In the genomic region with DNA sequence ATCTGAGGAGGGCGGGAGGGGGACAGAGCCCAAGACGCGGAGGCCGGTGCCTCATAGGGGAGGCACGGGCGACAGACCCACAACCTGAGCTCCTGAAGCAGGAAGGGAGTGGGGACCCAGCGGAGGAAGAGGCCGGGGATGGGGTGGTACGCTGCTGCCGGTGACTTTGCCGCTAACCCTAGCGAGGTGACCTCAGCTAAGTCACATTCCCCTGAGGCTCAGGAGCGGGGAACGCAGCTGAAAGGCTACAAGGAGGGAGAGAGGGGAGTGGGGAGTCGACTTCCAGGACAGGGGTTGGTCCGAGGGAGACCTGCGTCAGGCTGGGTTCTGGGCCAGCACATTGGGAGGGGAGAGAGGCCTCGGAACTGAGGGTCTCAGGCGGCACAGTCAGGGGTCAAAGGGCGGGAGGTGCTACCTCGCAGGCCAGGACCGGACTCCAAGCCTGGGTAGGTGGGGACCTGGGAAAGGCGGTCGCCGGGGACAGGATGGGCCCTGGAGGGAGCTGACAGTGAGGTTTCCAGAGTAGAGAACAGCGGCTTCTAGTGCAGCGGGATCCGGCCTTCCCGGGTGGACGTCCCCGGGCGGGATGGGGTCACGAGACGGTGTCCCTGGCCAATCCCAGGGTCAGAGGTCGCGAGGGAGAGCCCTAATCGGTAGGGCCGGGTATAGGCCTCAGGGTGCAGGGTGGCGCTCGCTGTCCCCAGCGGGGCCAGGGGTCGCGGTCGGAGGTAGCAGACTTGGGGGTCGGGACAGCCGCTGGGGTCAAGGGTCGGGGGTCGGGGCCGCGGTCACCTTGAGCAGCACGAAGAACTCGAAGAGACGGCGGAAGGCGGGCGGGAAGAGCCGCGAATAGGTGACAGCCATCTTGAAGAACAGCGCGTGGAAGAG, we compare ENCODE assay signal across 6 cellular contexts.
DNase-seq lines count a peak whose midpoint lies in the region; ATAC-seq lines count a peak whose summit lies in the region.

No MANE protein-coding gene starts in this region.

- ATAC-seq in stimulated activated memory B cell treated with anti-CD40 and anti-IgM and Interleukin-4, amounts not matched to agents 10 μg/mL and 1 μg/mL and 100 μg/mL, for 72 hours: no peak

- H3K27ac Mint-ChIP-seq in stimulated activated memory B cell treated with anti-CD40 and anti-IgM and Interleukin-4, amounts not matched to agents 10 μg/mL and 1 μg/mL and 100 μg/mL, for 72 hours: peak overlapping the region; percentile 94

- DNase-seq in stimulated activated CD4-positive, alpha-beta T cell treated with anti-CD3 and anti-CD28 coated beads, Interleukin-4, amount 100 ng/mL, for 1 hour: peak; percentile 47
- DNase-seq in stimulated activated CD4-positive, alpha-beta T cell treated with anti-CD3 and anti-CD28 coated beads, Interleukin-4, amount 100 ng/mL, for 4 hours: no peak
- DNase-seq in epithelial cell of prostate (ENCODE audit: low read depth, low spot score) (no peak), AML-193 (lab: John Stamatoyannopoulos, UW) (no peak), EL (no peak)

- peaks cover 55% of the 10 kb centered on the region for H3K4me1 Mint-ChIP-seq in stimulated activated memory B cell treated with anti-CD40 and anti-IgM and Interleukin-4, amounts not matched to agents 10 μg/mL and 1 μg/mL and 100 μg/mL, for 72 hours

- H3K27ac ChIP-seq in epithelial cell of prostate: peak overlapping the region; percentile 70

- H3K9me3 Mint-ChIP-seq in stimulated activated memory B cell treated with anti-CD40 and anti-IgM and Interleukin-4, amounts not matched to agents 10 μg/mL and 1 μg/mL and 100 μg/mL, for 72 hours: no peaks in the 10 kb centered on the region

- H3K36me3 Mint-ChIP-seq in stimulated activated memory B cell treated with anti-CD40 and anti-IgM and Interleukin-4, amounts not matched to agents 10 μg/mL and 1 μg/mL and 100 μg/mL, for 72 hours: peaks cover 7% of the 10 kb centered on the region

- peak overlapping the region; percentile 91 for H3K4me3 Mint-ChIP-seq in stimulated activated memory B cell treated with anti-CD40 and anti-IgM and Interleukin-4, amounts not matched to agents 10 μg/mL and 1 μg/mL and 100 μg/mL, for 72 hours

- H3K27me3 Mint-ChIP-seq in stimulated activated memory B cell treated with anti-CD40 and anti-IgM and Interleukin-4, amounts not matched to agents 10 μg/mL and 1 μg/mL and 100 μg/mL, for 72 hours: no peaks in the 10 kb centered on the region
